ENCODE assay signal across 14 cellular contexts in genomic region chr4:47313396-47313795, GRCh38.
A peak's percentile ranks its signal among the peaks of the same experiment; 100 is the strongest.
DNase-seq lines count a peak whose midpoint lies in the region; ATAC-seq, FAIRE-seq and TF ChIP-seq lines count a peak whose summit lies in the region.
"Had no signal": no experiment of that assay in that cellular context is flagged by ENCODE, and none has a peak within 500 bp of the region (broad histone marks: within the 10 kb centered on the region; RNA-seq: fewer than 3 reads in every experiment).

No MANE protein-coding gene starts in this region.

- TF ChIP-seq POLR2A in GM12878 (IDR thresholded peaks at IDR 0.05; ENCODE audit: low read depth, low read length) = no peak

- no peaks in the 10 kb centered on the region for H3K9me3 Mint-ChIP-seq in activated CD4-positive, alpha-beta T cell treated with anti-CD3 and anti-CD28 coated beads for 36 hours (ENCODE audit: low read depth)
- H3K9me3 Mint-ChIP-seq: CD8-positive, alpha-beta T cell had no signal

- no peaks in the 10 kb centered on the region for H3K36me3 Mint-ChIP-seq in activated CD4-positive, alpha-beta T cell treated with anti-CD3 and anti-CD28 coated beads for 36 hours (ENCODE audit: low read depth)
- H3K36me3 Mint-ChIP-seq: CD14-positive monocyte; CD8-positive, alpha-beta T cell had no signal

- DNase-seq in activated CD4-positive, alpha-beta T cell treated with anti-CD3 and anti-CD28 coated beads for 36 hours = no peak
- no peak for DNase-seq in activated CD4-positive, alpha-beta T cell treated with anti-CD3 and anti-CD28 coated beads for 4 hours
- DNase-seq in GM12878 (ENCODE audit: low read depth, low spot score) = no peak
- DNase-seq in renal cortical epithelial cell (ENCODE audit: low read depth) = peak; percentile 11
- no peak for DNase-seq in midbrain (lab: John Stamatoyannopoulos, UW)
- no peak for DNase-seq in middle frontal gyrus (ENCODE audit: extremely low spot score, low spot score)
- DNase-seq in DMS79 (lab: John Stamatoyannopoulos, UW) = no peak
- DNase-seq: Caco-2; CD8-positive, alpha-beta T cell; GF-D8; GM23248; H7 had no signal

- SMC1A ChIA-PET in GM12878 (lab: Charles Lee; ENCODE audit: uncharacterized antibody, unreplicated experiment) = interaction anchor here (0.6 to 1.0 kb wide), 2 partner anchors 11 to 379 kb away, joined by 3 read pairs; no protein-coding TSS in a partner anchor

- H3K4me3 ChIP-seq in GM12878 = no peak overlapping the region
- H3K4me3 ChIP-seq: GM23248 had no signal

- intact Hi-C loops in activated CD4-positive, alpha-beta T cell treated with anti-CD3 and anti-CD28 coated beads for 36 hours (cut with DNase I, micrococcal nuclease) = no loop called here
- intact Hi-C loops in GM12878 (cut with micrococcal nuclease; ENCODE audit: unreplicated experiment) = no loop called here

- H3K27me3 Mint-ChIP-seq in activated CD4-positive, alpha-beta T cell treated with anti-CD3 and anti-CD28 coated beads for 36 hours = peaks cover 16% of the 10 kb centered on the region

- POLR2A ChIA-PET in activated CD4-positive, alpha-beta T cell treated with anti-CD3 and anti-CD28 coated beads for 36 hours (lab: Charles Lee) = interaction anchor here (0.5 to 0.6 kb wide), 2 partner anchors 177 to 433 kb away, joined by 3 to 6 read pairs; no protein-coding TSS in a partner anchor
- POLR2A ChIA-PET in GM12878 (lab: Charles Lee) = no interaction called here

- no peak overlapping the region for H3K4me2 ChIP-seq in GM12878 (ENCODE audit: control insufficient read depth, insufficient read depth)

- no peaks in the 10 kb centered on the region for H3K79me2 ChIP-seq in GM12878 (ENCODE audit: control insufficient read depth, insufficient read depth, low read length)

- in situ Hi-C loops in GM12878 (cut with MboI) = no loop called here

- no peaks in the 10 kb centered on the region for H3K36me3 ChIP-seq in GM12878 (ENCODE audit: control insufficient read depth in 2 of 2, insufficient read depth in 2 of 2, low read length in 1 of 2)

- no peak for TF ChIP-seq CTCF in GM12878 (IDR thresholded peaks at IDR 0.05 in 2 of 3, conservative IDR thresholded peaks at IDR 0.05 in 1 of 3; ENCODE audit: control insufficient read depth in 2 of 3, extremely low read depth in 1 of 3, insufficient read depth in 1 of 3, low read depth in 3 of 3, low read length in 3 of 3)

- CTCF ChIA-PET in activated CD4-positive, alpha-beta T cell treated with anti-CD3 and anti-CD28 coated beads for 36 hours (lab: Charles Lee) = no interaction called here
- CTCF ChIA-PET in GM12878 (lab: Yijun Ruan, JAX) = no interaction called here

- no peaks in the 10 kb centered on the region for H3K27me3 ChIP-seq in GM12878 (replicated peaks in 1 of 2; ENCODE audit: control insufficient read depth in 2 of 2, insufficient read depth in 2 of 2, low read length in 1 of 2)

- no peak for TF ChIP-seq EP300 in GM12878 (IDR thresholded peaks at IDR 0.05; ENCODE audit: borderline replicate concordance in 1 of 2, control insufficient read depth in 1 of 2, low read depth in 2 of 2, low read length in 2 of 2)

- H3K4me1 Mint-ChIP-seq in activated CD4-positive, alpha-beta T cell treated with anti-CD3 and anti-CD28 coated beads for 36 hours = no peaks in the 10 kb centered on the region
- H3K4me1 Mint-ChIP-seq: CD14-positive monocyte had no signal

- TF ChIP-seq RAD21 in GM12878 (IDR thresholded peaks at IDR 0.05; ENCODE audit: insufficient read depth, low read depth, low read length) = no peak

- H4K20me1 ChIP-seq in GM12878 (ENCODE audit: control insufficient read depth, insufficient read depth) = no peaks in the 10 kb centered on the region

- H3K9ac ChIP-seq in GM12878 (ENCODE audit: control insufficient read depth, insufficient read depth, low read length) = no peak overlapping the region
- H3K9ac ChIP-seq: GM23248 had no signal

- peak; percentile 33 for ATAC-seq in activated CD4-positive, alpha-beta T cell treated with anti-CD3 and anti-CD28 coated beads for 36 hours
- ATAC-seq in GM12878 = peak; percentile 36
- ATAC-seq: CD8-positive, alpha-beta T cell had no signal

- no peak overlapping the region for H3K27ac ChIP-seq in GM12878 (ENCODE audit: control insufficient read depth, insufficient read depth)
- H3K27ac ChIP-seq: 22Rv1, GM23248 had no signal

- no peaks in the 10 kb centered on the region for H3K4me1 ChIP-seq in GM12878 (ENCODE audit: control insufficient read depth, insufficient read depth, low read length)
- H3K4me1 ChIP-seq: Caco-2 had no signal

- no TSS peak for BruUV-seq in GM12878 (replicated peaks; lab: Mats Ljungman, UMichigan)

- no peak overlapping the region for H2AFZ ChIP-seq in GM12878 (ENCODE audit: control insufficient read depth, low read depth, low read length)
- H2AFZ ChIP-seq: GM23248 had no signal

- no peaks in the 10 kb centered on the region for H3K9me3 ChIP-seq in GM12878 (replicated peaks; ENCODE audit: control insufficient read depth, insufficient read depth, low read length)
- H3K9me3 ChIP-seq: Caco-2 had no signal

- H3K27ac Mint-ChIP-seq in activated CD4-positive, alpha-beta T cell treated with anti-CD3 and anti-CD28 coated beads for 36 hours = no peak overlapping the region
- H3K27ac Mint-ChIP-seq: CD14-positive monocyte; CD8-positive, alpha-beta T cell had no signal

- RAD21 ChIA-PET in GM12878 (lab: Charles Lee; ENCODE audit: unreplicated experiment) = interaction anchor here (1.0 kb wide), 1 partner anchor 171 kb away, joined by 3 read pairs; no protein-coding TSS in a partner anchor

- no peak for FAIRE-seq in GM12878 (lab: Jason Lieb, UNC)

- H3K4me3 Mint-ChIP-seq in activated CD4-positive, alpha-beta T cell treated with anti-CD3 and anti-CD28 coated beads for 36 hours = no peak overlapping the region
- H3K4me3 Mint-ChIP-seq: CD14-positive monocyte; CD8-positive, alpha-beta T cell had no signal

TF ChIP-seq in GM12878, 131 proteins besides CTCF, POLR2A, EP300 and RAD21:
- TF ChIP-seq RFX5 (IDR thresholded peaks at IDR 0.05; ENCODE audit: low read depth, low read length) (no peak), SUPT20H (IDR thresholded peaks at IDR 0.05; ENCODE audit: borderline replicate concordance, control insufficient read depth, low read depth, low read length) (no peak), USF1 (IDR thresholded peaks at IDR 0.05; ENCODE audit: borderline replicate concordance, extremely low read length, insufficient read depth, low read depth, low read length) (no peak), YY1 (IDR thresholded peaks at IDR 0.05; ENCODE audit: low read depth, low read length) (no peak), TARDBP (IDR thresholded peaks at IDR 0.05; ENCODE audit: borderline replicate concordance) (no peak), NR2C1 (IDR thresholded peaks at IDR 0.05) (no peak), STAT3 (IDR thresholded peaks at IDR 0.05; ENCODE audit: low read depth, low read length) (no peak), SKIL (IDR thresholded peaks at IDR 0.05; ENCODE audit: low read depth, poor library complexity, severe bottlenecking) (no peak), TCF3 (IDR thresholded peaks at IDR 0.05; ENCODE audit: borderline replicate concordance, insufficient read depth, low read depth, low read length) (no peak)
